ENCODE assay signal across 16 cellular contexts in genomic region chr1:223824712-223825111, GRCh38.
"Had no signal": no experiment of that assay in that cellular context is flagged by ENCODE, and none has a peak within 500 bp of the region (broad histone marks: within the 10 kb centered on the region; RNA-seq: fewer than 3 reads in every experiment).

No MANE protein-coding gene starts in this region.

- H3K27ac ChIP-seq: colonic mucosa, foreskin keratinocyte, thoracic aorta, uterus had no signal

- ATAC-seq: foreskin keratinocyte, left colon had no signal

- H3K4me3 ChIP-seq: colonic mucosa, thoracic aorta, uterus had no signal

- H3K36me3 ChIP-seq: colonic mucosa, thoracic aorta, uterus had no signal

- H3K27ac Mint-ChIP-seq: nephron; stimulated activated naive CD8-positive, alpha-beta T cell treated with anti-CD3 and anti-CD28 coated beads, Interleukin-15, amount 100 ng/mL, for 72 hours; T-helper 1 cell treated with Interleukin-12 subunit alpha and Interleukin-12 subunit beta and Interleukin-4 antibody, amounts not matched to agents 30 μg/mL and 1 μg/mL, for 36 hours had no signal

- H3K4me1 ChIP-seq: colonic mucosa, uterus had no signal

- H3K27me3 Mint-ChIP-seq: stimulated activated naive CD8-positive, alpha-beta T cell treated with anti-CD3 and anti-CD28 coated beads, Interleukin-15, amount 100 ng/mL, for 72 hours had no signal

- DNase-seq: activated naive CD4-positive, alpha-beta T cell treated with Interleukin-2 at 50 U/mL for 16 hours; activated T-cell treated with anti-CD3 and anti-CD28 coated beads, Interleukin-2, amount 50 U/mL, for 48 hours; colonic mucosa; effector CD4-positive, alpha-beta T cell; foreskin keratinocyte; left colon; mammary epithelial cell; stimulated activated CD4-positive, alpha-beta T cell treated with anti-CD3 and anti-CD28 coated beads, Interleukin-4, amount 100 ng/mL, for 1 hour; stimulated activated CD8-positive, alpha-beta memory T cell treated with anti-CD3 and anti-CD28 coated beads, Interleukin-4, amount 100 ng/mL, for 48 hours; stimulated activated naive CD8-positive, alpha-beta T cell treated with anti-CD3 and anti-CD28 coated beads, Interleukin-15, amount 100 ng/mL, for 72 hours; uterus had no signal

- H3K4me3 Mint-ChIP-seq: nephron; stimulated activated naive CD8-positive, alpha-beta T cell treated with anti-CD3 and anti-CD28 coated beads, Interleukin-15, amount 100 ng/mL, for 72 hours; T-helper 1 cell treated with Interleukin-12 subunit alpha and Interleukin-12 subunit beta and Interleukin-4 antibody, amounts not matched to agents 30 μg/mL and 1 μg/mL, for 36 hours had no signal

- H3K9me3 ChIP-seq: colonic mucosa, thoracic aorta, uterus had no signal

- FAIRE-seq: endothelial cell of umbilical vein, TTC549 had no signal

- H3K27me3 ChIP-seq: colonic mucosa, foreskin keratinocyte, uterus had no signal
